Comparison of ENCODE assay signal across 11 cellular contexts in genomic region chr17:27466376-27466747, GRCh38. TPM values are rescaled to one million over a fixed set of nuclear protein-coding genes. Genes with fewer than 3 reads are reported as not detected.
A peak's percentile ranks its signal among the peaks of the same experiment; 100 is the strongest.
DNase-seq lines count a peak whose midpoint lies in the region; ATAC-seq and TF ChIP-seq lines count a peak whose summit lies in the region.
"Had no signal": no experiment of that assay in that cellular context is flagged by ENCODE, and none has a peak within 500 bp of the region (broad histone marks: within the 10 kb centered on the region; RNA-seq: fewer than 3 reads in every experiment).

No MANE protein-coding gene starts in this region.

- H3K9me3 ChIP-seq in breast epithelium = no peaks in the 10 kb centered on the region

- TF ChIP-seq CTCF in breast epithelium (IDR thresholded peaks at IDR 0.05) = no peak

- H3K27ac Mint-ChIP-seq in activated CD4-positive, alpha-beta memory T cell treated with anti-CD3 and anti-CD28 coated beads, Interleukin-2, amount 10 ng/mL, durations not matched to agents 7 days and 5 days = peak overlapping the region; percentile 89

- H3K4me1 Mint-ChIP-seq in activated CD4-positive, alpha-beta memory T cell treated with anti-CD3 and anti-CD28 coated beads, Interleukin-2, amount 10 ng/mL, durations not matched to agents 7 days and 5 days = peaks cover 86% of the 10 kb centered on the region

- H3K36me3 ChIP-seq in breast epithelium = no peaks in the 10 kb centered on the region

- peaks cover 4% of the 10 kb centered on the region for H3K36me3 Mint-ChIP-seq in activated CD4-positive, alpha-beta memory T cell treated with anti-CD3 and anti-CD28 coated beads, Interleukin-2, amount 10 ng/mL, durations not matched to agents 7 days and 5 days (ENCODE audit: low read depth)

- peak; percentile 5 to 7 for ATAC-seq in activated CD4-positive, CD25-positive, alpha-beta regulatory T cell treated with anti-CD3 and anti-CD28 coated beads, Interleukin-2, amount 50 U/mL, for 24 hours
- ATAC-seq in HG03045 (IDR thresholded peaks at IDR 0.05; ENCODE audit: unreplicated experiment) = peak; percentile 9
- ATAC-seq: esophagus mucosa had no signal

- H3K27ac ChIP-seq in skin epidermis (peak overlapping the region in 13 of 21 experiments; percentile 6 to 82 (median 45)), breast epithelium (no peak overlapping the region)

- POLR2A ChIA-PET in activated CD4-positive, alpha-beta memory T cell treated with anti-CD3 and anti-CD28 coated beads, Interleukin-2, amount 10 ng/mL, durations not matched to agents 7 days and 5 days (lab: Charles Lee) = interaction anchor here (0.6 to 3.0 kb wide), 12 partner anchors 9 to 342 kb away, joined by 3 to 39 read pairs (median 4); partner anchors contain the start of genes KSR1 and WSB1

- peak overlapping the region; percentile 61 for H3K4me3 Mint-ChIP-seq in activated CD4-positive, alpha-beta memory T cell treated with anti-CD3 and anti-CD28 coated beads, Interleukin-2, amount 10 ng/mL, durations not matched to agents 7 days and 5 days

- no peaks in the 10 kb centered on the region for H3K27me3 Mint-ChIP-seq in activated CD4-positive, alpha-beta memory T cell treated with anti-CD3 and anti-CD28 coated beads, Interleukin-2, amount 10 ng/mL, durations not matched to agents 7 days and 5 days

- no peak for DNase-seq in activated CD4-positive, CD25-positive, alpha-beta regulatory T cell treated with anti-CD3 and anti-CD28 coated beads, Interleukin-2, amount 50 U/mL, for 72 hours
- no peak for DNase-seq in activated CD4-positive, alpha-beta memory T cell treated with anti-CD3 and anti-CD28 coated beads, Interleukin-2, amount 10 ng/mL, durations not matched to agents 7 days and 5 days
- DNase-seq in Ammon's horn (ENCODE audit: low spot score) (no peak), breast epithelium (ENCODE audit: low spot score in 2 of 2) (no peak), OCI-M2 (lab: John Stamatoyannopoulos, UW; ENCODE audit: unreplicated experiment) (no peak)
- DNase-seq: NCI-H2171, nucleus accumbens had no signal

- H3K27me3 ChIP-seq in breast epithelium = no peaks in the 10 kb centered on the region

- no peaks in the 10 kb centered on the region for H3K9me3 Mint-ChIP-seq in activated CD4-positive, alpha-beta memory T cell treated with anti-CD3 and anti-CD28 coated beads, Interleukin-2, amount 10 ng/mL, durations not matched to agents 7 days and 5 days

- H3K4me3 ChIP-seq in skin epidermis (no peak overlapping the region), breast epithelium (no peak overlapping the region)

- CTCF ChIA-PET in activated CD4-positive, alpha-beta memory T cell treated with anti-CD3 and anti-CD28 coated beads, Interleukin-2, amount 10 ng/mL, durations not matched to agents 7 days and 5 days (lab: Charles Lee) = interaction anchor here (0.6 to 1.6 kb wide), 11 partner anchors 9 to 172 kb away, joined by 3 to 13 read pairs (median 4); partner anchors contain the start of gene KSR1

- TF ChIP-seq POLR2A in breast epithelium (IDR thresholded peaks at IDR 0.05) = no peak

- H3K4me1 ChIP-seq in breast epithelium = no peaks in the 10 kb centered on the region

- intact Hi-C loops in breast epithelium (cut with DNase I; ENCODE audit: low total_unique reads) = no loop called here

RNA-seq across cellular contexts. Expression of gene KSR1, which starts 10.1 kb away (rescaled TPM):
- 10 to 100 TPM; 44.4 to 47.6 TPM for total RNA-seq in activated CD4-positive, alpha-beta memory T cell treated with anti-CD3 and anti-CD28 coated beads, Interleukin-2, amount 10 ng/mL, durations not matched to agents 7 days and 5 days
- total RNA-seq in breast epithelium = 10 to 100 TPM; 14.1 to 36.4 (median 24.0) TPM

Comparison
In these comparisons a context has a peak if more than half of its experiments do, and no peak if none do; other contexts are left out.
1. H3K27ac ChIP-seq: peak in skin epidermis (13 of 21); none in breast epithelium (0 of 2).